In the genomic region with DNA sequence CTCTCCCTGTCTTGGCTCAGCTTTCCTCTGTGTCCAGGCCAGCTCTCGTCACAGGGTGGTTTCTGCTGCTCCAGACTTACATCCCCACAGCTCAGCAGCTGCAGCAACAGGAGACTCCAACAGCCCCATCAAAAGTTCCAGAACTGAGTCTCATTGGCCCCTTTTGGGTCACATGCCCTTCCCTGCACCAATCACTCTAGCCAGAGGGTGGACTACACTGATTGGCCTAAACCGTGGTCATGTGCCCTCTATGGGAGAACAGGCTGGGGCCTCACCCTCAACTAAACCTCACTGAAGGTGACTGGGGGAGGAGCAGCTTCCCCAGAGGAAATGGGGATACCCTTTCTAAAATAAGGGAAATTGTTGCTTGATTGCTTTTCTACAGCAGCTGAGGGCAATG, we compare ENCODE assay signal across 1 cellular context.
TF ChIP-seq lines count a peak whose summit lies in the region.

No MANE protein-coding gene starts in this region.

TF ChIP-seq in SK-N-SH, 30 proteins besides CTCF, POLR2A, EP300 and RAD21 (continued from another document):
- TF ChIP-seq, protein P1, sequence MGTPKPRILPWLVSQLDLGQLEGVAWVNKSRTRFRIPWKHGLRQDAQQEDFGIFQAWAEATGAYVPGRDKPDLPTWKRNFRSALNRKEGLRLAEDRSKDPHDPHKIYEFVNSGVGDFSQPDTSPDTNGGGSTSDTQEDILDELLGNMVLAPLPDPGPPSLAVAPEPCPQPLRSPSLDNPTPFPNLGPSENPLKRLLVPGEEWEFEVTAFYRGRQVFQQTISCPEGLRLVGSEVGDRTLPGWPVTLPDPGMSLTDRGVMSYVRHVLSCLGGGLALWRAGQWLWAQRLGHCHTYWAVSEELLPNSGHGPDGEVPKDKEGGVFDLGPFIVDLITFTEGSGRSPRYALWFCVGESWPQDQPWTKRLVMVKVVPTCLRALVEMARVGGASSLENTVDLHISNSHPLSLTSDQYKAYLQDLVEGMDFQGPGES (IDR thresholded peaks at IDR 0.05; ENCODE audit: low read depth, low read length) = no peak
- TF ChIP-seq POLR2AphosphoS5 (IDR thresholded peaks at IDR 0.05; ENCODE audit: low read depth, low read length) = no peak
- no peak for TF ChIP-seq EZH2phosphoT487 (IDR thresholded peaks at IDR 0.05; ENCODE audit: borderline replicate concordance, low read depth)
- TF ChIP-seq, protein P2, sequence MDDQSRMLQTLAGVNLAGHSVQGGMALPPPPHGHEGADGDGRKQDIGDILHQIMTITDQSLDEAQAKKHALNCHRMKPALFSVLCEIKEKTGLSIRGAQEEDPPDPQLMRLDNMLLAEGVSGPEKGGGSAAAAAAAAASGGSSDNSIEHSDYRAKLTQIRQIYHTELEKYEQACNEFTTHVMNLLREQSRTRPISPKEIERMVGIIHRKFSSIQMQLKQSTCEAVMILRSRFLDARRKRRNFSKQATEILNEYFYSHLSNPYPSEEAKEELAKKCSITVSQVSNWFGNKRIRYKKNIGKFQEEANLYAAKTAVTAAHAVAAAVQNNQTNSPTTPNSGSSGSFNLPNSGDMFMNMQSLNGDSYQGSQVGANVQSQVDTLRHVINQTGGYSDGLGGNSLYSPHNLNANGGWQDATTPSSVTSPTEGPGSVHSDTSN (IDR thresholded peaks at IDR 0.05) = no peak
